In genomic region chr21:39445339-39446269, GRCh38 we compare ENCODE assay signal across 8 cellular contexts. TPM values are rescaled to one million over a fixed set of nuclear protein-coding genes. Genes with fewer than 3 reads are reported as not detected.
A peak's percentile ranks its signal among the peaks of the same experiment; 100 is the strongest.
DNase-seq lines count a peak whose midpoint lies in the region; ATAC-seq and TF ChIP-seq lines count a peak whose summit lies in the region.

Gene LCA5L (minus strand): TSS chr21:39445778. CDS start chr21:39428493, 17,285 bp downstream.

- no peaks in the 10 kb centered on the region for H3K36me3 Mint-ChIP-seq in activated CD8-positive, alpha-beta memory T cell treated with anti-CD3 and anti-CD28 coated beads, Interleukin-2, amount 10 ng/mL, durations not matched to agents 7 days and 5 days
- H3K36me3 Mint-ChIP-seq in mesothelial cell of epicardium = no peaks in the 10 kb centered on the region

- H3K27me3 ChIP-seq in endocrine pancreas (ENCODE audit: control insufficient read depth, insufficient read depth, low read length) = no peaks in the 10 kb centered on the region

- in situ Hi-C loops in Caki2 (cut with HindIII; ENCODE audit: low pct_unique_long_range_greater_than_20kb, low sequenced_read_pairs) = no loop called here

- H3K27me3 Mint-ChIP-seq in activated CD8-positive, alpha-beta memory T cell treated with anti-CD3 and anti-CD28 coated beads, Interleukin-2, amount 10 ng/mL, durations not matched to agents 7 days and 5 days = peaks cover 22% of the 10 kb centered on the region
- H3K27me3 Mint-ChIP-seq in mesothelial cell of epicardium (ENCODE audit: low read depth) = no peaks in the 10 kb centered on the region

- ATAC-seq in GM21360 (IDR thresholded peaks at IDR 0.05; ENCODE audit: unreplicated experiment) = peak; percentile 85
- ATAC-seq in activated CD8-positive, alpha-beta memory T cell treated with anti-CD3 and anti-CD28 coated beads, Interleukin-2, amount 10 ng/mL, durations not matched to agents 7 days and 5 days = peak; percentile 92

- DNase-seq in Caki2 (ENCODE audit: low read depth) (peak; percentile 92), HT-29 (ENCODE audit: low spot score) (peak; percentile 82), NOMO-1 (lab: John Stamatoyannopoulos, UW; ENCODE audit: unreplicated experiment in 2 of 2) (peak; percentile 85 to 86), mesothelial cell of epicardium (ENCODE audit: low spot score in 2 of 2, unreplicated experiment in 2 of 2) (peak; percentile 90 to 94)
- peak; percentile 93 for DNase-seq in activated CD8-positive, alpha-beta memory T cell treated with anti-CD3 and anti-CD28 coated beads, Interleukin-2, amount 10 ng/mL, durations not matched to agents 7 days and 5 days
- peak; percentile 76 to 84 for DNase-seq in stimulated activated CD8-positive, alpha-beta memory T cell treated with anti-CD3 and anti-CD28 coated beads, Interleukin-15, amount 100 ng/mL, for 4 hours (ENCODE audit: low read depth in 2 of 2)

- peak within 1 kb of the TSS; percentile 86 for H3K4me3 Mint-ChIP-seq in activated CD8-positive, alpha-beta memory T cell treated with anti-CD3 and anti-CD28 coated beads, Interleukin-2, amount 10 ng/mL, durations not matched to agents 7 days and 5 days
- H3K4me3 Mint-ChIP-seq in mesothelial cell of epicardium = peak within 1 kb of the TSS; percentile 84

- no peaks in the 10 kb centered on the region for H3K36me3 ChIP-seq in endocrine pancreas (ENCODE audit: control insufficient read depth, insufficient read depth, low read length)

- peak within 1 kb of the TSS; percentile 90 for H3K27ac Mint-ChIP-seq in activated CD8-positive, alpha-beta memory T cell treated with anti-CD3 and anti-CD28 coated beads, Interleukin-2, amount 10 ng/mL, durations not matched to agents 7 days and 5 days
- peak within 1 kb of the TSS; percentile 96 for H3K27ac Mint-ChIP-seq in mesothelial cell of epicardium

- no peaks in the 10 kb centered on the region for H3K9me3 ChIP-seq in endocrine pancreas (ENCODE audit: control insufficient read depth, low read length)

- H3K9me3 Mint-ChIP-seq in activated CD8-positive, alpha-beta memory T cell treated with anti-CD3 and anti-CD28 coated beads, Interleukin-2, amount 10 ng/mL, durations not matched to agents 7 days and 5 days (ENCODE audit: low read depth) = no peaks in the 10 kb centered on the region
- H3K9me3 Mint-ChIP-seq in mesothelial cell of epicardium = peaks cover 4% of the 10 kb centered on the region

- no peak for TF ChIP-seq CTCF in mesothelial cell of epicardium (IDR thresholded peaks at IDR 0.05; ENCODE audit: unreplicated experiment)

- peaks cover 7% of the 10 kb centered on the region for H3K4me1 ChIP-seq in endocrine pancreas (ENCODE audit: control insufficient read depth, insufficient read depth, low read length)

- CTCF ChIA-PET in activated CD8-positive, alpha-beta memory T cell treated with anti-CD3 and anti-CD28 coated beads, Interleukin-2, amount 10 ng/mL, durations not matched to agents 7 days and 5 days (lab: Charles Lee) = no interaction called here

- H3K4me3 ChIP-seq in endocrine pancreas (ENCODE audit: control insufficient read depth, insufficient read depth, low read length) = peak within 1 kb of the TSS; percentile 77

- peaks cover 20% of the 10 kb centered on the region for H3K4me1 Mint-ChIP-seq in activated CD8-positive, alpha-beta memory T cell treated with anti-CD3 and anti-CD28 coated beads, Interleukin-2, amount 10 ng/mL, durations not matched to agents 7 days and 5 days
- H3K4me1 Mint-ChIP-seq in mesothelial cell of epicardium = peaks cover 28% of the 10 kb centered on the region

- H3K9ac ChIP-seq in endocrine pancreas (ENCODE audit: control insufficient read depth, insufficient read depth, low read length) = peak within 1 kb of the TSS; percentile 98

RNA-seq across cellular contexts. Expression of gene LCA5L, which starts in this region (rescaled TPM):
- 2.4 and 2.6 TPM in 2 replicates for total RNA-seq in Caki2 (2014; rRNA removed; shearing (Covaris generic); ENCODE audit: low replicate concordance)
- total RNA-seq in HT-29 (2014; rRNA removed; shearing (Covaris generic)) = 0.81 TPM in 1 of 2 replicates, not detected in the other
- not detected for total RNA-seq in activated CD8-positive, alpha-beta memory T cell treated with anti-CD3 and anti-CD28 coated beads, Interleukin-2, amount 10 ng/mL, durations not matched to agents 7 days and 5 days
- total RNA-seq in mesothelial cell of epicardium = 0.86 to 1.6 TPM (median 1.3 TPM) in 3 replicates

Comparison
In these comparisons a context has a peak if more than half of its experiments do, and no peak if none do; other contexts are left out.
1. Peak in every context shown above with its lines: DNase-seq, ATAC-seq and H3K4me3 ChIP-seq.
2. Peak in DNase-seq in HT-29; RNA of the gene not detected or under 1 TPM.
3. Peak in DNase-seq and ATAC-seq in activated CD8-positive, alpha-beta memory T cell treated with anti-CD3 and anti-CD28 coated beads, Interleukin-2, amount 10 ng/mL, durations not matched to agents 7 days and 5 days; RNA of the gene not detected or under 1 TPM.